ENCODE assay signal across 10 cellular contexts in genomic region chr12:9118161-9118560, GRCh38. TPM values are rescaled to one million over a fixed set of nuclear protein-coding genes. Genes with fewer than 3 reads are reported as not detected.
DNase-seq lines count a peak whose midpoint lies in the region; ATAC-seq and TF ChIP-seq lines count a peak whose summit lies in the region.
"Had no signal": no experiment of that assay in that cellular context is flagged by ENCODE, and none has a peak within 500 bp of the region (broad histone marks: within the 10 kb centered on the region; RNA-seq: fewer than 3 reads in every experiment).

No MANE protein-coding gene starts in this region.

- intact Hi-C loops in adrenal gland (cut with DNase I) = no loop called here
- intact Hi-C loops in natural killer cell (cut with micrococcal nuclease) = no loop called here

- no peak overlapping the region for H3K27ac Mint-ChIP-seq in natural killer cell

- DNase-seq in GDM1 (lab: John Stamatoyannopoulos, UW) = peak; percentile 92
- DNase-seq in adrenal gland = peak in 5 of 7 donors; percentile 14 to 68 (median 43)
- no peak for DNase-seq in natural killer cell
- no peak for DNase-seq in GM10248 (ENCODE audit: extremely low spot score)
- DNase-seq in NCI-H748 treated with DMSO at 0.1 percent for 48 hours (lab: John Stamatoyannopoulos, UW) = no peak
- no peak for DNase-seq in EL
- no peak for DNase-seq in NCI-H2227 (lab: John Stamatoyannopoulos, UW; ENCODE audit: unreplicated experiment)
- DNase-seq: NK-92 treated with Interleukin-12 subunit alpha and Interleukin-12 subunit beta, amount 100 ng/mL, for 24 hours had no signal

- peaks cover 0 to 34% of the 10 kb centered on the region in 2 donors for H3K4me1 ChIP-seq in adrenal gland (replicated peaks in 1 of 2)

- H3K36me3 ChIP-seq in adrenal gland (replicated peaks in 1 of 2) = no peaks in the 10 kb centered on the region

- TF ChIP-seq CTCF in adrenal gland (IDR thresholded peaks at IDR 0.05) (no peak), natural killer cell (IDR thresholded peaks at IDR 0.05) (no peak), GM10248 (IDR thresholded peaks at IDR 0.05; ENCODE audit: control extremely low read depth, extremely low read depth, low read depth, missing control alignments) (no peak)

- no peaks in the 10 kb centered on the region for H3K27me3 Mint-ChIP-seq in natural killer cell (ENCODE audit: low read depth in 2 of 2)

- H3K36me3 Mint-ChIP-seq in natural killer cell = no peaks in the 10 kb centered on the region

- H3K27ac ChIP-seq in adrenal gland = peak overlapping the region in 4 of 5 donors; percentile 6 to 75 (median 46)

- no peak overlapping the region for H3K4me3 ChIP-seq in adrenal gland

- TF ChIP-seq POLR2A in adrenal gland (IDR thresholded peaks at IDR 0.05) = no peak

- ATAC-seq in HG02884 (IDR thresholded peaks at IDR 0.05; ENCODE audit: unreplicated experiment) (peak; percentile 48), natural killer cell (peak; percentile 26 to 70 (median 67))

- POLR2A ChIA-PET in GM10248 (lab: Yijun Ruan, JAX) = no interaction called here

- peaks cover 23 to 28% of the 10 kb centered on the region in 2 donors for H3K4me1 Mint-ChIP-seq in natural killer cell

- no peak overlapping the region for H3K4me3 Mint-ChIP-seq in natural killer cell
- H3K4me3 Mint-ChIP-seq: neural crest cell had no signal

- no peaks in the 10 kb centered on the region for H3K27me3 ChIP-seq in adrenal gland

- WGBS in adrenal gland, 4 donors = 64 to 71% (median 68%) methylated on average over 3 of the region's 3 CpGs

- no peaks in the 10 kb centered on the region for H3K9me3 Mint-ChIP-seq in natural killer cell
- H3K9me3 Mint-ChIP-seq: neural crest cell had no signal

- CTCF ChIA-PET in GM10248 (lab: Yijun Ruan, JAX) = interaction anchor here (1.2 to 2.8 kb wide), 4 partner anchors 16 to 41 kb away, joined by 3 to 8 read pairs (median 6); no protein-coding TSS in a partner anchor

- H3K9me3 ChIP-seq in adrenal gland (replicated peaks in 1 of 3) = no peaks in the 10 kb centered on the region

RNA-seq across cellular contexts. Expression of gene A2M, which starts 2.4 kb away (rescaled TPM):
- total RNA-seq in adrenal gland = 100 to 1,000 TPM; 279 to 897 (median 381) TPM
- 100 to 1,000 TPM; 141 to 481 (median 164) TPM for polyA plus RNA-seq in adrenal gland
- under 1 TPM in 1 of 3 donors, not detected in 2; 0.08 TPM for total RNA-seq in natural killer cell

Comparison
In these comparisons a context has a peak if more than half of its experiments do, and no peak if none do; other contexts are left out.
1. DNase-seq: peak in GDM1 (single experiment) and adrenal gland (5 of 7); none in natural killer cell (single experiment), GM10248 (single experiment), NCI-H748 treated with DMSO at 0.1 percent for 48 hours (single experiment), EL (single experiment) and NCI-H2227 (single experiment).
2. RNA of gene A2M, which starts 2.4 kb away (total RNA-seq): 279 to 897 TPM in adrenal gland; 0.08 TPM in natural killer cell; every median in the first group is over 100 times any median in the second.